18 cellular contexts compared by ENCODE assay signal in the genomic region with DNA sequence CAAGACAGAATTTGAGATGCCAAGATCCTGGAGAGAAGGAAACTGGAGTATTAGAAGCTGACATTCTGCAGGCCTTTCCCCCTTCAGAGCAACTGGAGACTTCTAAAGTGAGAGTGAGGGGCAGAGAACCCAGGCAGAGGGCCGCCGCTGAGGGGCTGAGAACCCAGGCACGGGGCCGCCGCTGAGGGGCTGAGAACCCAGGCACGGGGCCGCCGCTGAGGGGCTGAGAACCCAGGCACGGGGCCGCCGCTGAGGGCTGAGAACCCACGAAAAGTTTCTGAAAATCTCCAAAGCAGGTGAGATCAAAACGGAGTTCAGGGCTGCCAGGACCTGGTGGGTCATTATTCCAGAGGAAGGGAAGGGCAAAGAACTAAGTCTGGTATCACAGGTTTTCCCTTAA.
"Had no signal": no experiment of that assay in that cellular context is flagged by ENCODE, and none has a peak within 500 bp of the region (broad histone marks: within the 10 kb centered on the region; RNA-seq: fewer than 3 reads in every experiment).

No MANE protein-coding gene starts in this region.

- H3K9me3 ChIP-seq: colonic mucosa, gastroesophageal sphincter, thoracic aorta had no signal

- H3K4me3 Mint-ChIP-seq: activated CD8-positive, alpha-beta T cell treated with anti-CD3 and anti-CD28 coated beads for 36 hours; activated naive CD4-positive, alpha-beta T cell treated with anti-CD3 and anti-CD28 coated beads, Interleukin-2, amount 50 U/mL, for 24 hours; activated naive CD8-positive, alpha-beta T cell treated with anti-CD3 and anti-CD28 coated beads, Interleukin-2, amount 50 U/mL, for 24 hours; stimulated activated naive CD8-positive, alpha-beta T cell treated with anti-CD3 and anti-CD28 coated beads, Interleukin-15, Interleukin-2, amounts not matched to agents 100 ng/mL and 50 ng/mL, for 24 hours had no signal

- H3K9me3 Mint-ChIP-seq: activated CD4-positive, alpha-beta T cell treated with anti-CD3 and anti-CD28 coated beads, Interleukin-2, amount 10 ng/mL, durations not matched to agents 7 days and 5 days; activated CD8-positive, alpha-beta T cell treated with anti-CD3 and anti-CD28 coated beads for 36 hours; activated naive CD4-positive, alpha-beta T cell treated with anti-CD3 and anti-CD28 coated beads, Interleukin-2, amount 50 U/mL, for 24 hours; activated naive CD8-positive, alpha-beta T cell treated with anti-CD3 and anti-CD28 coated beads, Interleukin-2, amount 50 U/mL, for 24 hours; naive thymus-derived CD8-positive, alpha-beta T cell; stimulated activated naive CD8-positive, alpha-beta T cell treated with anti-CD3 and anti-CD28 coated beads, Interleukin-15, Interleukin-2, amounts not matched to agents 100 ng/mL and 50 ng/mL, for 24 hours had no signal

- H3K27ac Mint-ChIP-seq: activated CD4-positive, alpha-beta T cell treated with anti-CD3 and anti-CD28 coated beads, Interleukin-2, amount 10 ng/mL, durations not matched to agents 7 days and 5 days; activated naive CD4-positive, alpha-beta T cell treated with anti-CD3 and anti-CD28 coated beads, Interleukin-2, amount 50 U/mL, for 24 hours had no signal

- H3K4me1 ChIP-seq: colonic mucosa, gastroesophageal sphincter had no signal

- DNase-seq: activated CD4-positive, alpha-beta T cell treated with anti-CD3 and anti-CD28 coated beads for 1 hour; activated CD4-positive, alpha-beta T cell treated with anti-CD3 and anti-CD28 coated beads, Interleukin-2, amount 10 ng/mL, durations not matched to agents 7 days and 5 days; activated CD8-positive, alpha-beta T cell treated with anti-CD3 and anti-CD28 coated beads for 36 hours; activated gamma-delta T cell; activated naive CD8-positive, alpha-beta T cell treated with anti-CD3 and anti-CD28 coated beads, Interleukin-2, amount 50 U/mL, for 24 hours; activated T-cell treated with anti-CD3 and anti-CD28 coated beads, Interleukin-2, amount 50 U/mL, for 48 hours; colonic mucosa; left cardiac atrium; naive thymus-derived CD8-positive, alpha-beta T cell; right cardiac atrium; stimulated activated CD4-positive, alpha-beta T cell treated with anti-CD3 and anti-CD28 coated beads, Interleukin-2, amount 100 ng/mL, for 48 hours; T-helper 2 cell; trophoblast cell had no signal

- H3K36me3 Mint-ChIP-seq: activated naive CD4-positive, alpha-beta T cell treated with anti-CD3 and anti-CD28 coated beads, Interleukin-2, amount 50 U/mL, for 24 hours; naive thymus-derived CD8-positive, alpha-beta T cell had no signal

- H3K4me3 ChIP-seq: colonic mucosa, gastroesophageal sphincter, hepatocyte, thoracic aorta had no signal

- H3K27me3 Mint-ChIP-seq: activated naive CD4-positive, alpha-beta T cell treated with anti-CD3 and anti-CD28 coated beads, Interleukin-2, amount 50 U/mL, for 24 hours had no signal

- H3K27me3 ChIP-seq: colonic mucosa, gastroesophageal sphincter, hepatocyte had no signal

- ATAC-seq: gastroesophageal sphincter; left cardiac atrium; naive thymus-derived CD8-positive, alpha-beta T cell; right cardiac atrium had no signal

- H3K27ac ChIP-seq: colonic mucosa, gastroesophageal sphincter, hepatocyte, thoracic aorta had no signal
